In the genomic region with DNA sequence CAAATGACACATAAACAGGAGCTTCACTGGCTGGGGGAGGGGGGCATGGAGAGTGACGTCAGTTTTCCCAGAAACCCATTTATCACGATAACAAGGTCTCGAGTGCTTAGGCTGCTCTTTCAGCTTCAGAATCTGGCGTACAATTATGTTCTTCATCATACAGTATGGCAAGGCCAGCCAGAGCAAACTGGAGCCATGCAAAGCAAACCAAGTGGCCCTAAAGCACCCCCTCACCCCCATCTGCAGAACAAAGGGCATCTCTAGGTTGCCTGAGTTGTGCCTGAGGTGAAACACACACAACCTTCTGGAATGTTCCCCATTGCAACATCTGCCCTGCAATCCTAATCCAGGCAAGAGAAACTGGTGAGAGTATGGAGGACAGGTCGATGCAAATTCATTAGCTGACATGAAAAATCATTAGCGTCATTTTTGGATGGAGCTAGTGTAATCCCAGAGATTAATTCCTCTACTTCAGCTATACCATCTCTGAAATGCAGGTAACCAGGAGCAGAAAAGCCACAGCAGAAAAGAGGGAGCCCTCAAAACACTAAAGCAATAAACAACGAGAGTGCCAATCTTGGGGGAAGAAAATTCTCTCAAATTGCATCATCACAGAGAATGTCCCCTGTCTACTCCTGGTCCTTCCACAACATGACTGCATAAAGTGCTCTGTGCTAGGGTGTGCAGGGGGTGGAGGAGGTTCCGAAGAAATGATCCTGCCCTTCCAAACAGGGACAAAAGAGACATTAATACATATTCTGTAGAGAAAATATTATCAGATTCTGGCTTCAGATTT, we compare ENCODE assay signal across 8 cellular contexts. TPM values are rescaled to one million over a fixed set of nuclear protein-coding genes. Genes with fewer than 3 reads are reported as not detected.
DNase-seq lines count a peak whose midpoint lies in the region; ATAC-seq and TF ChIP-seq lines count a peak whose summit lies in the region.

No MANE protein-coding gene starts in this region.

- no peaks in the 10 kb centered on the region for H3K27me3 Mint-ChIP-seq in activated B cell treated with CpG ODN at 0.5 μM for 24 hours

- TF ChIP-seq CTCF in activated B cell treated with CpG ODN at 0.5 μM for 24 hours (IDR thresholded peaks at IDR 0.05), result no peak
- no peak for TF ChIP-seq CTCF in epithelial cell of esophagus (IDR thresholded peaks at IDR 0.05; ENCODE audit: insufficient read depth, low read depth, low read length, missing control alignments)

- DNase-seq in DMS 273 (lab: John Stamatoyannopoulos, UW; ENCODE audit: unreplicated experiment) (peak; percentile 21), DMS 273 treated with DMSO at 0.1 percent for 48 hours (lab: John Stamatoyannopoulos, UW) (no peak), activated B cell treated with CpG ODN at 0.5 μM for 24 hours (no peak), epithelial cell of esophagus (ENCODE audit: low read depth) (peak; percentile 46), MG63 (no peak)
- DNase-seq in stimulated activated CD4-positive, alpha-beta T cell treated with anti-CD3 and anti-CD28 coated beads, Interleukin-4, amount 100 ng/mL, for 24 hours, result peak; percentile 74

- H3K36me3 Mint-ChIP-seq in activated B cell treated with CpG ODN at 0.5 μM for 24 hours (ENCODE audit: low read depth), result peaks cover 13% of the 10 kb centered on the region

- no peaks in the 10 kb centered on the region for H3K9me3 Mint-ChIP-seq in activated B cell treated with CpG ODN at 0.5 μM for 24 hours

- peak overlapping the region; percentile 94 for H3K27ac Mint-ChIP-seq in activated B cell treated with CpG ODN at 0.5 μM for 24 hours

- H3K9me3 ChIP-seq in MG63, result no peaks in the 10 kb centered on the region

- ATAC-seq in activated B cell treated with CpG ODN at 0.5 μM for 24 hours (ENCODE audit: low read depth) (no peak), GM18909 (IDR thresholded peaks at IDR 0.05; ENCODE audit: poor library complexity, unreplicated experiment) (no peak), GM21619 (IDR thresholded peaks at IDR 0.05; ENCODE audit: unreplicated experiment) (no peak)

- H3K4me3 Mint-ChIP-seq in activated B cell treated with CpG ODN at 0.5 μM for 24 hours, result peak overlapping the region; percentile 97

- H3K27me3 ChIP-seq in MG63, result no peaks in the 10 kb centered on the region

- intact Hi-C loops in activated B cell treated with CpG ODN at 0.5 μM for 24 hours (cut with micrococcal nuclease), result loop anchor here (5.0 kb wide), 1 partner anchor 224 kb away; a partner anchor contains a TSS

- H3K36me3 ChIP-seq in MG63, result no peaks in the 10 kb centered on the region

- CTCF ChIA-PET in activated B cell treated with CpG ODN at 0.5 μM for 24 hours (lab: Charles Lee), result interaction anchor here (0.6 to 2.4 kb wide), 3 partner anchors 8 to 36 kb away, joined by 3 to 6 read pairs (median 4); no protein-coding TSS in a partner anchor

- POLR2A ChIA-PET in activated B cell treated with CpG ODN at 0.5 μM for 24 hours (lab: Charles Lee), result interaction anchor here (0.6 to 6.9 kb wide), 21 partner anchors 9 to 192 kb away, joined by 3 to 53 read pairs (median 6); a partner anchor contains a TSS

- no peak overlapping the region for H3K4me3 ChIP-seq in epithelial cell of esophagus (ENCODE audit: low read length)
- H3K4me3 ChIP-seq in MG63, result no peak overlapping the region

- peaks cover 74% of the 10 kb centered on the region for H3K4me1 Mint-ChIP-seq in activated B cell treated with CpG ODN at 0.5 μM for 24 hours

RNA-seq across cellular contexts. Expression of a gene that starts 1.8 kb away (rescaled TPM):
- 330 and 338 TPM in 2 replicates for total RNA-seq in activated B cell treated with CpG ODN at 0.5 μM for 24 hours
- 1.4 and 5.7 TPM in 2 replicates for total RNA-seq in MG63 (2014; rRNA removed; shearing (Covaris generic); ENCODE audit: low replicate concordance)

Comparison
In these comparisons a context has a peak if more than half of its experiments do, and no peak if none do; other contexts are left out.
1. DNase-seq: peak in DMS 273 (single experiment), epithelial cell of esophagus (single experiment) and stimulated activated CD4-positive, alpha-beta T cell treated with anti-CD3 and anti-CD28 coated beads, Interleukin-4, amount 100 ng/mL, for 24 hours (single experiment); none in DMS 273 treated with DMSO at 0.1 percent for 48 hours (single experiment), activated B cell treated with CpG ODN at 0.5 μM for 24 hours (single experiment) and MG63 (single experiment).
2. RNA of a gene that starts 1.8 kb away (total RNA-seq): 330 to 338 TPM in activated B cell treated with CpG ODN at 0.5 μM for 24 hours; 1.4 to 5.7 TPM in MG63; every median in the first group is over 10 times any median in the second.